1 cellular context compared by ENCODE assay signal in genomic region chr1:927234-927633, GRCh38.
TF ChIP-seq lines count a peak whose summit lies in the region.

No MANE protein-coding gene starts in this region.

TF ChIP-seq in A549, 52 proteins besides CTCF, POLR2A, EP300 and RAD21:
- TF ChIP-seq NFE2L2 (conservative IDR thresholded peaks at IDR 0.05; ENCODE audit: low read length) = no peak
- no peak for TF ChIP-seq RCOR1 (IDR thresholded peaks at IDR 0.05; ENCODE audit: low read depth, low read length)
- no peak for TF ChIP-seq HDAC2 (IDR thresholded peaks at IDR 0.05)
- TF ChIP-seq BCL3 (IDR thresholded peaks at IDR 0.05) = no peak
- TF ChIP-seq JUNB (IDR thresholded peaks at IDR 0.05) = no peak
- no peak for TF ChIP-seq RFX5 (IDR thresholded peaks at IDR 0.05)
- no peak for TF ChIP-seq EHF (CRISPR knock-in tag; IDR thresholded peaks at IDR 0.05)
- TF ChIP-seq HOXA7 (CRISPR knock-in tag; IDR thresholded peaks at IDR 0.05) = no peak
- TF ChIP-seq KDM1A (IDR thresholded peaks at IDR 0.05; ENCODE audit: low read depth) = no peak
- no peak for TF ChIP-seq CHD4 (IDR thresholded peaks at IDR 0.05; ENCODE audit: borderline replicate concordance)
- no peak for TF ChIP-seq REST (IDR thresholded peaks at IDR 0.05)
- TF ChIP-seq MAFK (IDR thresholded peaks at IDR 0.05; ENCODE audit: partially characterized antibody) = no peak
- no peak for TF ChIP-seq CBX8 (IDR thresholded peaks at IDR 0.05)
